ENCODE assay signal across 1 cellular context in the genomic region with DNA sequence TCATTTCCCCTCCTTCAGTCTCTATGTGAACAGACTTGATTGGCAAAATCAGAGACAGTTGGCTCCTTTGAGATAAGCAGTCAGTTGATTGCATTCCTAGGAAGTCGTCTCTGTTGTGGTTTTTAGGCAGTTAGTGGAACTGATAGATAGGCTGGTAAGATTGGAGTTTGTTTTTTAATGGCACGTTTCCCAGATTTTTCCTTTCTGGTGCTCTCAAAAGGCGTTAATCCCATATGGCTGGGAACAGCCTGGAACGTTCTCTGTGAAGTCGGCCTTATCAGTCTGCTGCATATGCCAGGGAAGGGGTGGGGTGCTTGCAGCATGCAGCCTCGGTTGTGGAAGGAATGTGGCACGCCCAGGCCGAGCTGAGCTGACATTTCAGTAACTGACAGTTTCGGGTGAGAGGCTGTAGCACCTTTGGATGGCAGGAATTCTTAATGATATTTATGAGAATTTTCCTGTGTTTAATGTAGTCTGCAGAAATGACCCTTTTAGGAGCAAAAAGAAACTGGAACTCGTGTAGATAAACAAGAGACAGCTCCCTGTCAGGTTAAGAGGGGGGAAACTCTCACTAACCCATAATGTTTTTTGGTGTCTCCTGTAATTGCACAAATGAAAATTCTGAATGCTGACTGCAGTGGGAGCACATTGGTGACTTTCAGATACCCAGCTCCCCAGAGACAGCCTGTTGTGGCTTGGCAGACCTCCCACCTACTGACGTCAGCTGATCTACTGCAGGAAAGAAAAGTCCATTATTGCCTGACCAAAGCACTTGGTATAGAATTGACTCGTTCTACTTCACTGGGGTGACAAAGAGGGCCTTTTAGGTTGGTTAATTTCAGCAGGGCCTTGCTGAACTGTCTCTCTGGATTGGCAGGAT.
A peak's percentile ranks its signal among the peaks of the same experiment; 100 is the strongest.
TF ChIP-seq lines count a peak whose summit lies in the region.

No MANE protein-coding gene starts in this region.

TF ChIP-seq in K562, 482 proteins besides CTCF, POLR2A, EP300 and RAD21 (continued from another document and continues in another):
- TF ChIP-seq, protein P1, sequence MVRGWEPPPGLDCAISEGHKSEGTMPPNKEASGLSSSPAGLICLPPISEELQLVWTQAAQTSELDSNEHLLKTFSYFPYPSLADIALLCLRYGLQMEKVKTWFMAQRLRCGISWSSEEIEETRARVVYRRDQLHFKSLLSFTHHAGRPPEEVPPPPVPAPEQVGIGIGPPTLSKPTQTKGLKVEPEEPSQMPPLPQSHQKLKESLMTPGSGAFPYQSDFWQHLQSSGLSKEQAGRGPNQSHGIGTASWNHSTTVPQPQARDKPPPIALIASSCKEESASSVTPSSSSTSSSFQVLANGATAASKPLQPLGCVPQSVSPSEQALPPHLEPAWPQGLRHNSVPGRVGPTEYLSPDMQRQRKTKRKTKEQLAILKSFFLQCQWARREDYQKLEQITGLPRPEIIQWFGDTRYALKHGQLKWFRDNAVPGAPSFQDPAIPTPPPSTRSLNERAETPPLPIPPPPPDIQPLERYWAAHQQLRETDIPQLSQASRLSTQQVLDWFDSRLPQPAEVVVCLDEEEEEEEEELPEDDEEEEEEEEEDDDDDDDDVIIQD (CRISPR knock-in tag; IDR thresholded peaks at IDR 0.05) = no peak
- TF ChIP-seq MEIS2 (IDR thresholded peaks at IDR 0.05; ENCODE audit: partially characterized antibody) (peak; percentile 69), TEAD1 (CRISPR knock-in tag; IDR thresholded peaks at IDR 0.05) (peak; percentile 99), ZNF785 (CRISPR knock-in tag; IDR thresholded peaks at IDR 0.05) (no peak), PHB (CRISPR knock-in tag; IDR thresholded peaks at IDR 0.05) (no peak), ZNF197 (CRISPR knock-in tag; IDR thresholded peaks at IDR 0.05; ENCODE audit: low read depth) (peak; percentile 84; the same call in 1 of the 2 replicates), NUFIP1 (IDR thresholded peaks at IDR 0.05; ENCODE audit: partially characterized antibody) (no peak), FOSL1 (tag; conservative IDR thresholded peaks at IDR 0.05) (peak; percentile 89), POLR2B (IDR thresholded peaks at IDR 0.05; ENCODE audit: low read depth, partially characterized antibody) (no peak), ZNF830 (CRISPR knock-in tag; IDR thresholded peaks at IDR 0.05) (no peak), KLF1 (tag; IDR thresholded peaks at IDR 0.05) (peak; percentile 99), ZNF184 (CRISPR knock-in tag; IDR thresholded peaks at IDR 0.05) (no peak), BMI1 (IDR thresholded peaks at IDR 0.05; ENCODE audit: low read length) (no peak; the same call in 1 of the 2 replicates), STAT6 (CRISPR knock-in tag; IDR thresholded peaks at IDR 0.05) (no peak), ETV1 (tag; conservative IDR thresholded peaks at IDR 0.05; ENCODE audit: low read depth) (peak; percentile 80), EZH2 (IDR thresholded peaks at IDR 0.05; ENCODE audit: borderline replicate concordance, low read depth, low read length) (peak; percentile 41; the same call in 1 of the 2 replicates), NFIX (CRISPR knock-in tag; IDR thresholded peaks at IDR 0.05; ENCODE audit: low read depth) (no peak), GTF2A2 (tag; IDR thresholded peaks at IDR 0.05) (no peak), SNRNP70 (optimal IDR thresholded peaks at IDR 0.05; ENCODE audit: low read depth, low read length) (no peak), MAFK (IDR thresholded peaks at IDR 0.05; ENCODE audit: low read length) (no peak), ZNF212 (CRISPR knock-in tag; IDR thresholded peaks at IDR 0.05) (no peak), HNRNPL (IDR thresholded peaks at IDR 0.05; ENCODE audit: low read depth, low read length) (no peak), CHD4 (IDR thresholded peaks at IDR 0.05; ENCODE audit: insufficient read depth, insufficient replicate concordance, low read depth, low read length, poor library complexity, severe bottlenecking) (no peak), SMARCA4 (IDR thresholded peaks at IDR 0.05) (peak; percentile 94), ZNF143 (CRISPR knock-in tag; IDR thresholded peaks at IDR 0.05) (no peak), ATF1 (CRISPR knock-in tag; IDR thresholded peaks at IDR 0.05) (no peak), ATF1 (tag; IDR thresholded peaks at IDR 0.05) (peak; percentile 73), ZBTB17 (CRISPR knock-in tag; IDR thresholded peaks at IDR 0.05) (peak; percentile 71; the same call in 1 of the 2 replicates), ILF3 (IDR thresholded peaks at IDR 0.05; ENCODE audit: borderline replicate concordance) (no peak), ZNF3 (CRISPR knock-in tag; IDR thresholded peaks at IDR 0.05) (no peak)
- TF ChIP-seq, protein P2, sequence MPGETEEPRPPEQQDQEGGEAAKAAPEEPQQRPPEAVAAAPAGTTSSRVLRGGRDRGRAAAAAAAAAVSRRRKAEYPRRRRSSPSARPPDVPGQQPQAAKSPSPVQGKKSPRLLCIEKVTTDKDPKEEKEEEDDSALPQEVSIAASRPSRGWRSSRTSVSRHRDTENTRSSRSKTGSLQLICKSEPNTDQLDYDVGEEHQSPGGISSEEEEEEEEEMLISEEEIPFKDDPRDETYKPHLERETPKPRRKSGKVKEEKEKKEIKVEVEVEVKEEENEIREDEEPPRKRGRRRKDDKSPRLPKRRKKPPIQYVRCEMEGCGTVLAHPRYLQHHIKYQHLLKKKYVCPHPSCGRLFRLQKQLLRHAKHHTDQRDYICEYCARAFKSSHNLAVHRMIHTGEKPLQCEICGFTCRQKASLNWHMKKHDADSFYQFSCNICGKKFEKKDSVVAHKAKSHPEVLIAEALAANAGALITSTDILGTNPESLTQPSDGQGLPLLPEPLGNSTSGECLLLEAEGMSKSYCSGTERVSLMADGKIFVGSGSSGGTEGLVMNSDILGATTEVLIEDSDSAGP (CRISPR knock-in tag; IDR thresholded peaks at IDR 0.05) = no peak
- TF ChIP-seq, protein P3, sequence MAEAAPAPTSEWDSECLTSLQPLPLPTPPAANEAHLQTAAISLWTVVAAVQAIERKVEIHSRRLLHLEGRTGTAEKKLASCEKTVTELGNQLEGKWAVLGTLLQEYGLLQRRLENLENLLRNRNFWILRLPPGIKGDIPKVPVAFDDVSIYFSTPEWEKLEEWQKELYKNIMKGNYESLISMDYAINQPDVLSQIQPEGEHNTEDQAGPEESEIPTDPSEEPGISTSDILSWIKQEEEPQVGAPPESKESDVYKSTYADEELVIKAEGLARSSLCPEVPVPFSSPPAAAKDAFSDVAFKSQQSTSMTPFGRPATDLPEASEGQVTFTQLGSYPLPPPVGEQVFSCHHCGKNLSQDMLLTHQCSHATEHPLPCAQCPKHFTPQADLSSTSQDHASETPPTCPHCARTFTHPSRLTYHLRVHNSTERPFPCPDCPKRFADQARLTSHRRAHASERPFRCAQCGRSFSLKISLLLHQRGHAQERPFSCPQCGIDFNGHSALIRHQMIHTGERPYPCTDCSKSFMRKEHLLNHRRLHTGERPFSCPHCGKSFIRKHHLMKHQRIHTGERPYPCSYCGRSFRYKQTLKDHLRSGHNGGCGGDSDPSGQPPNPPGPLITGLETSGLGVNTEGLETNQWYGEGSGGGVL (CRISPR knock-in tag; IDR thresholded peaks at IDR 0.05) = no peak
- TF ChIP-seq, protein P4, sequence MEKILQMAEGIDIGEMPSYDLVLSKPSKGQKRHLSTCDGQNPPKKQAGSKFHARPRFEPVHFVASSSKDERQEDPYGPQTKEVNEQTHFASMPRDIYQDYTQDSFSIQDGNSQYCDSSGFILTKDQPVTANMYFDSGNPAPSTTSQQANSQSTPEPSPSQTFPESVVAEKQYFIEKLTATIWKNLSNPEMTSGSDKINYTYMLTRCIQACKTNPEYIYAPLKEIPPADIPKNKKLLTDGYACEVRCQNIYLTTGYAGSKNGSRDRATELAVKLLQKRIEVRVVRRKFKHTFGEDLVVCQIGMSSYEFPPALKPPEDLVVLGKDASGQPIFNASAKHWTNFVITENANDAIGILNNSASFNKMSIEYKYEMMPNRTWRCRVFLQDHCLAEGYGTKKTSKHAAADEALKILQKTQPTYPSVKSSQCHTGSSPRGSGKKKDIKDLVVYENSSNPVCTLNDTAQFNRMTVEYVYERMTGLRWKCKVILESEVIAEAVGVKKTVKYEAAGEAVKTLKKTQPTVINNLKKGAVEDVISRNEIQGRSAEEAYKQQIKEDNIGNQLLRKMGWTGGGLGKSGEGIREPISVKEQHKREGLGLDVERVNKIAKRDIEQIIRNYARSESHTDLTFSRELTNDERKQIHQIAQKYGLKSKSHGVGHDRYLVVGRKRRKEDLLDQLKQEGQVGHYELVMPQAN (IDR thresholded peaks at IDR 0.05; ENCODE audit: borderline replicate concordance) = 0 out of 2 replicates have a peak, but pooled peaks have one; percentile 54
- TF ChIP-seq, protein P5, sequence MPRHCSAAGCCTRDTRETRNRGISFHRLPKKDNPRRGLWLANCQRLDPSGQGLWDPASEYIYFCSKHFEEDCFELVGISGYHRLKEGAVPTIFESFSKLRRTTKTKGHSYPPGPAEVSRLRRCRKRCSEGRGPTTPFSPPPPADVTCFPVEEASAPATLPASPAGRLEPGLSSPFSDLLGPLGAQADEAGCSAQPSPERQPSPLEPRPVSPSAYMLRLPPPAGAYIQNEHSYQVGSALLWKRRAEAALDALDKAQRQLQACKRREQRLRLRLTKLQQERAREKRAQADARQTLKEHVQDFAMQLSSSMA (CRISPR knock-in tag; IDR thresholded peaks at IDR 0.05) = no peak
- TF ChIP-seq, protein P6, sequence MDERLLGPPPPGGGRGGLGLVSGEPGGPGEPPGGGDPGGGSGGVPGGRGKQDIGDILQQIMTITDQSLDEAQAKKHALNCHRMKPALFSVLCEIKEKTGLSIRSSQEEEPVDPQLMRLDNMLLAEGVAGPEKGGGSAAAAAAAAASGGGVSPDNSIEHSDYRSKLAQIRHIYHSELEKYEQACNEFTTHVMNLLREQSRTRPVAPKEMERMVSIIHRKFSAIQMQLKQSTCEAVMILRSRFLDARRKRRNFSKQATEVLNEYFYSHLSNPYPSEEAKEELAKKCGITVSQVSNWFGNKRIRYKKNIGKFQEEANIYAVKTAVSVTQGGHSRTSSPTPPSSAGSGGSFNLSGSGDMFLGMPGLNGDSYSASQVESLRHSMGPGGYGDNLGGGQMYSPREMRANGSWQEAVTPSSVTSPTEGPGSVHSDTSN (CRISPR knock-in tag; IDR thresholded peaks at IDR 0.05; ENCODE audit: low read depth) = no peak
- TF ChIP-seq, protein P6 (tag; conservative IDR thresholded peaks at IDR 0.05; ENCODE audit: low read depth) = peak; percentile 72
